ENCODE assay signal across 11 cellular contexts in genomic region chr14:77906446-77906845, GRCh38.
"Had no signal": no experiment of that assay in that cellular context is flagged by ENCODE, and none has a peak within 500 bp of the region (broad histone marks: within the 10 kb centered on the region; RNA-seq: fewer than 3 reads in every experiment).

No MANE protein-coding gene starts in this region.

- DNase-seq: GM23248, GOT3, H7, H9, HCEC 1CT, HFFc6 had no signal

- H3K9me3 ChIP-seq: HAP-1 had no signal

- H3K4me2 ChIP-seq: GM23338 had no signal

- H2AFZ ChIP-seq: GM23248, GM23338 had no signal

- H3K4me3 ChIP-seq: GM23248, GM23338, HAP-1 had no signal

- H3K27ac Mint-ChIP-seq: GM23338, H9, HFFc6 had no signal

- H3K36me3 ChIP-seq: HAP-1 had no signal

- H3K9me3 Mint-ChIP-seq: GM23338, H9, HFFc6 had no signal

- FAIRE-seq: H1, H54 had no signal

- H3K9ac ChIP-seq: GM23248 had no signal

- H3K4me1 ChIP-seq: HAP-1 had no signal

- ATAC-seq: GM23338, HCT116 had no signal

- H3K27ac ChIP-seq: GM23248 had no signal

- H3K4me3 Mint-ChIP-seq: GM23338, H9, HFFc6 had no signal
